ENCODE assay signal across 12 cellular contexts in the genomic region with DNA sequence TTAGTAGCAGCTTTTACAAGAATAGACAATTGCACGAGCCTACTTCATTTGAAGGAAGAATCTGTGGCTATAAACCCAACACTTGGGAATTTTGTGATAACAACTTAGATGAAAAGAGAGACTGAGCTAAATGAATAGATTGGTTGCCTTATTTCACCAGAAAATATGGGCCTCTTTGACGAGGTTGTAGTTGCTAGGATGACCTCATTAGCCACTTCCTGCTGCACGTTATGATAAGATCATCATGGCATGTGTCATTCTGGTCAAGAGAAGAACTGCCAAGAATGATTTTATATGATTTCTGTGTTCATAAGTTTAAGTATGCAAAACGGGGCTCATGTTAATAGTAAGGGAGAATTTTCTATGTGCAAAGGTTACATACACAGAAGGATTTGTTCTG.
DNase-seq lines count a peak whose midpoint lies in the region; ATAC-seq and TF ChIP-seq lines count a peak whose summit lies in the region.
"Had no signal": no experiment of that assay in that cellular context is flagged by ENCODE, and none has a peak within 500 bp of the region (broad histone marks: within the 10 kb centered on the region; RNA-seq: fewer than 3 reads in every experiment).

No MANE protein-coding gene starts in this region.

- H3K27me3 ChIP-seq in gastrocnemius medialis: no peaks in the 10 kb centered on the region
- H3K27me3 ChIP-seq: heart right ventricle had no signal

- peak; percentile 31 for DNase-seq in AG08395 (ENCODE audit: low spot score)
- peak; percentile 74 for DNase-seq in RKO (ENCODE audit: low spot score)
- peak; percentile 30 for DNase-seq in fibroblast of peridontal ligament (ENCODE audit: extremely low read depth)
- no peak for DNase-seq in gastrocnemius medialis
- DNase-seq in activated CD8-positive, alpha-beta memory T cell treated with anti-CD3 and anti-CD28 coated beads for 24 hours: no peak
- DNase-seq: activated CD8-positive, alpha-beta memory T cell treated with anti-CD3 and anti-CD28 coated beads, Interleukin-2, amount 50 U/mL, for 48 hours; heart right ventricle; naive B cell had no signal

- ATAC-seq in HG02610 (IDR thresholded peaks at IDR 0.05; ENCODE audit: unreplicated experiment): peak; percentile 52
- ATAC-seq in gastrocnemius medialis: no peak
- ATAC-seq in GM21825 (IDR thresholded peaks at IDR 0.05; ENCODE audit: unreplicated experiment): no peak
- no peak for ATAC-seq in HG03139 (IDR thresholded peaks at IDR 0.05; ENCODE audit: unreplicated experiment)
- ATAC-seq: heart right ventricle had no signal

- TF ChIP-seq CTCF in gastrocnemius medialis (IDR thresholded peaks at IDR 0.05 in 4 of 5, conservative IDR thresholded peaks at IDR 0.05 in 1 of 5): no peak

- intact Hi-C loops in gastrocnemius medialis (cut with DNase I; ENCODE audit: low total_unique reads): no loop called here

- no peaks in the 10 kb centered on the region for H3K9me3 ChIP-seq in gastrocnemius medialis

- H3K36me3 ChIP-seq in gastrocnemius medialis: no peaks in the 10 kb centered on the region
- H3K36me3 ChIP-seq: heart right ventricle had no signal

- TF ChIP-seq POLR2A in gastrocnemius medialis (IDR thresholded peaks at IDR 0.05): no peak

- H3K27ac ChIP-seq in gastrocnemius medialis: no peak overlapping the region
- H3K27ac ChIP-seq: C4-2B, heart right ventricle had no signal

- H3K4me3 ChIP-seq in gastrocnemius medialis: no peak overlapping the region
- H3K4me3 ChIP-seq: heart right ventricle had no signal

- in situ Hi-C loops in gastrocnemius medialis (cut with MboI; ENCODE audit: low sequenced_read_pairs in 4 of 4): no loop called here

- no peaks in the 10 kb centered on the region for H3K4me1 ChIP-seq in gastrocnemius medialis

Comparison
In these comparisons a context has a peak if more than half of its experiments do, and no peak if none do; other contexts are left out.
1. DNase-seq: peak in AG08395 (single experiment), RKO (single experiment) and fibroblast of peridontal ligament (single experiment); none in gastrocnemius medialis (0 of 2) and activated CD8-positive, alpha-beta memory T cell treated with anti-CD3 and anti-CD28 coated beads for 24 hours (single experiment).